ENCODE assay signal across 1 cellular context in genomic region chr12:96421014-96421413, GRCh38.
TF ChIP-seq lines count a peak whose summit lies in the region.

No MANE protein-coding gene starts in this region.

TF ChIP-seq in IMR-90, 13 proteins besides CTCF, POLR2A, EP300 and RAD21 (continued from another document):
- TF ChIP-seq FOS (IDR thresholded peaks at IDR 0.05; ENCODE audit: low read depth, low read length), result no peak
- no peak for TF ChIP-seq MXI1 (IDR thresholded peaks at IDR 0.05; ENCODE audit: borderline replicate concordance, low read depth, low read length)
- no peak for TF ChIP-seq MAFK (IDR thresholded peaks at IDR 0.05; ENCODE audit: low read depth, low read length)
- TF ChIP-seq RCOR1 (IDR thresholded peaks at IDR 0.05; ENCODE audit: insufficient replicate concordance, low read length), result no peak
- no peak for TF ChIP-seq CHD1 (IDR thresholded peaks at IDR 0.05; ENCODE audit: low read depth, low read length)
- TF ChIP-seq BHLHE40 (IDR thresholded peaks at IDR 0.05; ENCODE audit: low read depth, low read length), result no peak
- TF ChIP-seq, protein P1, sequence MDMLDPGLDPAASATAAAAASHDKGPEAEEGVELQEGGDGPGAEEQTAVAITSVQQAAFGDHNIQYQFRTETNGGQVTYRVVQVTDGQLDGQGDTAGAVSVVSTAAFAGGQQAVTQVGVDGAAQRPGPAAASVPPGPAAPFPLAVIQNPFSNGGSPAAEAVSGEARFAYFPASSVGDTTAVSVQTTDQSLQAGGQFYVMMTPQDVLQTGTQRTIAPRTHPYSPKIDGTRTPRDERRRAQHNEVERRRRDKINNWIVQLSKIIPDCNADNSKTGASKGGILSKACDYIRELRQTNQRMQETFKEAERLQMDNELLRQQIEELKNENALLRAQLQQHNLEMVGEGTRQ (IDR thresholded peaks at IDR 0.05; ENCODE audit: low read depth, low read length), result no peak
- no peak for TF ChIP-seq NFE2L2 (IDR thresholded peaks at IDR 0.05; ENCODE audit: low read depth, low read length)
